In genomic region chr12:100671396-100672074, GRCh38 we compare ENCODE assay signal across 19 cellular contexts.
DNase-seq lines count a peak whose midpoint lies in the region; ATAC-seq and TF ChIP-seq lines count a peak whose summit lies in the region.
"Had no signal": no experiment of that assay in that cellular context is flagged by ENCODE, and none has a peak within 500 bp of the region (broad histone marks: within the 10 kb centered on the region; RNA-seq: fewer than 3 reads in every experiment).

No MANE protein-coding gene starts in this region.

- DNase-seq in NCI-H82 (lab: John Stamatoyannopoulos, UW), result peak; percentile 53
- no peak for DNase-seq in NCI-H82 treated with DMSO at 0.1 percent for 48 hours (lab: John Stamatoyannopoulos, UW; ENCODE audit: unreplicated experiment)
- peak; percentile 13 for DNase-seq in neural progenitor cell (ENCODE audit: low spot score)
- no peak for DNase-seq in natural killer cell
- no peak for DNase-seq in activated CD4-positive, alpha-beta memory T cell treated with anti-CD3 and anti-CD28 coated beads, Interleukin-2, amount 10 ng/mL, durations not matched to agents 7 days and 5 days
- DNase-seq in central memory CD4-positive, alpha-beta T cell, result no peak
- DNase-seq: left cardiac atrium, NCI-H187 treated with DMSO at 0.1 percent for 48 hours, NCI-H2227 treated with DMSO at 0.1 percent for 48 hours, sigmoid colon had no signal

- no peak overlapping the region for H3K27ac Mint-ChIP-seq in neural progenitor cell
- H3K27ac Mint-ChIP-seq in natural killer cell, result no peak overlapping the region
- no peak overlapping the region for H3K27ac Mint-ChIP-seq in activated CD4-positive, alpha-beta memory T cell treated with anti-CD3 and anti-CD28 coated beads, Interleukin-2, amount 10 ng/mL, durations not matched to agents 7 days and 5 days
- H3K27ac Mint-ChIP-seq: activated CD4-positive, alpha-beta memory T cell treated with anti-CD3 and anti-CD28 coated beads for 36 hours; dendritic cell treated with granulocyte-macrophage colony-stimulating factor and Interleukin-4, amounts not matched to agents 40 ng/mL and 50 ng/mL, for 4 days; memory B cell; naive thymus-derived CD4-positive, alpha-beta T cell had no signal

- H3K9me3 ChIP-seq in neural progenitor cell (ENCODE audit: low read depth), result no peaks in the 10 kb centered on the region
- H3K9me3 ChIP-seq: BLaER1, sigmoid colon had no signal

- ATAC-seq in HG02759 (IDR thresholded peaks at IDR 0.05; ENCODE audit: unreplicated experiment) (peak; percentile 9), HG03571 (IDR thresholded peaks at IDR 0.05; ENCODE audit: unreplicated experiment) (peak; percentile 14), natural killer cell (no peak)
- ATAC-seq: left cardiac atrium had no signal

- peaks cover 2% of the 10 kb centered on the region for H3K27me3 Mint-ChIP-seq in neural progenitor cell (ENCODE audit: insufficient read depth, low read depth)
- H3K27me3 Mint-ChIP-seq in natural killer cell (ENCODE audit: low read depth in 2 of 2), result no peaks in the 10 kb centered on the region
- no peaks in the 10 kb centered on the region for H3K27me3 Mint-ChIP-seq in activated CD4-positive, alpha-beta memory T cell treated with anti-CD3 and anti-CD28 coated beads, Interleukin-2, amount 10 ng/mL, durations not matched to agents 7 days and 5 days

- H2AFZ ChIP-seq in neural progenitor cell (replicated peaks), result peak overlapping the region; percentile 34

- no peak overlapping the region for H3K9ac ChIP-seq in neural progenitor cell
- H3K9ac ChIP-seq: BLaER1 had no signal

- intact Hi-C loops in natural killer cell (cut with micrococcal nuclease), result loop anchor here (10.0 kb wide), 1 partner anchor 437 kb away; no protein-coding TSS in a partner anchor

- H3K4me2 ChIP-seq in neural progenitor cell, result no peak overlapping the region
- H3K4me2 ChIP-seq: BLaER1 had no signal

- H3K79me2 ChIP-seq in neural progenitor cell (ENCODE audit: low read depth), result no peaks in the 10 kb centered on the region

- H3K4me1 Mint-ChIP-seq in neural progenitor cell, result peaks cover 10% of the 10 kb centered on the region
- H3K4me1 Mint-ChIP-seq in natural killer cell, result no peaks in the 10 kb centered on the region
- no peaks in the 10 kb centered on the region for H3K4me1 Mint-ChIP-seq in activated CD4-positive, alpha-beta memory T cell treated with anti-CD3 and anti-CD28 coated beads, Interleukin-2, amount 10 ng/mL, durations not matched to agents 7 days and 5 days
- H3K4me1 Mint-ChIP-seq: memory B cell had no signal

- no peak overlapping the region for H3K4me3 ChIP-seq in neural progenitor cell
- H3K4me3 ChIP-seq: BLaER1, sigmoid colon, SK-N-MC had no signal

- no peaks in the 10 kb centered on the region for H4K20me1 ChIP-seq in neural progenitor cell (ENCODE audit: low read depth)
- H4K20me1 ChIP-seq: BLaER1 had no signal

- POLR2A ChIA-PET in activated CD4-positive, alpha-beta memory T cell treated with anti-CD3 and anti-CD28 coated beads, Interleukin-2, amount 10 ng/mL, durations not matched to agents 7 days and 5 days (lab: Charles Lee), result no interaction called here

- no peaks in the 10 kb centered on the region for H3F3A ChIP-seq in neural progenitor cell (ENCODE audit: low read depth)

- H3K4me3 Mint-ChIP-seq in neural progenitor cell, result no peak overlapping the region
- no peak overlapping the region for H3K4me3 Mint-ChIP-seq in natural killer cell
- H3K4me3 Mint-ChIP-seq in activated CD4-positive, alpha-beta memory T cell treated with anti-CD3 and anti-CD28 coated beads, Interleukin-2, amount 10 ng/mL, durations not matched to agents 7 days and 5 days, result no peak overlapping the region
- H3K4me3 Mint-ChIP-seq: activated CD4-positive, alpha-beta memory T cell treated with anti-CD3 and anti-CD28 coated beads for 36 hours; dendritic cell treated with granulocyte-macrophage colony-stimulating factor and Interleukin-4, amounts not matched to agents 40 ng/mL and 50 ng/mL, for 4 days; memory B cell; naive thymus-derived CD4-positive, alpha-beta T cell had no signal

- CTCF ChIA-PET in activated CD4-positive, alpha-beta memory T cell treated with anti-CD3 and anti-CD28 coated beads, Interleukin-2, amount 10 ng/mL, durations not matched to agents 7 days and 5 days (lab: Charles Lee), result interaction anchor here (0.5 to 2.0 kb wide), 9 partner anchors 8 to 688 kb away, joined by 3 to 8 read pairs (median 6); no protein-coding TSS in a partner anchor

- H3K4me1 ChIP-seq in neural progenitor cell, result no peaks in the 10 kb centered on the region
- H3K4me1 ChIP-seq: BLaER1 had no signal

- H3K27me3 ChIP-seq in neural progenitor cell, result no peaks in the 10 kb centered on the region
- H3K27me3 ChIP-seq: BLaER1 had no signal

- no peaks in the 10 kb centered on the region for H3K36me3 Mint-ChIP-seq in neural progenitor cell
- no peaks in the 10 kb centered on the region for H3K36me3 Mint-ChIP-seq in natural killer cell
- no peaks in the 10 kb centered on the region for H3K36me3 Mint-ChIP-seq in activated CD4-positive, alpha-beta memory T cell treated with anti-CD3 and anti-CD28 coated beads, Interleukin-2, amount 10 ng/mL, durations not matched to agents 7 days and 5 days (ENCODE audit: low read depth)
- H3K36me3 Mint-ChIP-seq: activated CD4-positive, alpha-beta memory T cell treated with anti-CD3 and anti-CD28 coated beads for 36 hours; memory B cell; naive thymus-derived CD4-positive, alpha-beta T cell had no signal

- no peak overlapping the region for H3K27ac ChIP-seq in neural progenitor cell
- H3K27ac ChIP-seq: BLaER1, sigmoid colon, SK-N-MC, WERI-Rb-1 had no signal

- H3K9me3 Mint-ChIP-seq in neural progenitor cell, result no peaks in the 10 kb centered on the region
- H3K9me3 Mint-ChIP-seq in natural killer cell, result no peaks in the 10 kb centered on the region
- H3K9me3 Mint-ChIP-seq in activated CD4-positive, alpha-beta memory T cell treated with anti-CD3 and anti-CD28 coated beads, Interleukin-2, amount 10 ng/mL, durations not matched to agents 7 days and 5 days, result no peaks in the 10 kb centered on the region
- H3K9me3 Mint-ChIP-seq: activated CD4-positive, alpha-beta memory T cell treated with anti-CD3 and anti-CD28 coated beads for 36 hours; dendritic cell treated with granulocyte-macrophage colony-stimulating factor and Interleukin-4, amounts not matched to agents 40 ng/mL and 50 ng/mL, for 4 days; memory B cell had no signal

- no peaks in the 10 kb centered on the region for H3K36me3 ChIP-seq in neural progenitor cell
- H3K36me3 ChIP-seq: BLaER1, sigmoid colon, WERI-Rb-1 had no signal

- TF ChIP-seq CTCF in neural progenitor cell (IDR thresholded peaks at IDR 0.05), result no peak
- no peak for TF ChIP-seq CTCF in natural killer cell (IDR thresholded peaks at IDR 0.05)

Comparison
In these comparisons a context has a peak if more than half of its experiments do, and no peak if none do; other contexts are left out.
1. DNase-seq: peak in NCI-H82 (single experiment) and neural progenitor cell (single experiment); none in NCI-H82 treated with DMSO at 0.1 percent for 48 hours (single experiment), natural killer cell (single experiment), activated CD4-positive, alpha-beta memory T cell treated with anti-CD3 and anti-CD28 coated beads, Interleukin-2, amount 10 ng/mL, durations not matched to agents 7 days and 5 days (single experiment) and central memory CD4-positive, alpha-beta T cell (single experiment).
2. ATAC-seq: peak in HG02759 (single experiment) and HG03571 (single experiment); none in natural killer cell (0 of 3).